Comparison of ENCODE assay signal across 23 cellular contexts in genomic region chr14:38201137-38201828, GRCh38. TPM values are rescaled to one million over a fixed set of nuclear protein-coding genes. Genes with fewer than 3 reads are reported as not detected.
"Had no signal": no experiment of that assay in that cellular context is flagged by ENCODE, and none has a peak within 500 bp of the region (broad histone marks: within the 10 kb centered on the region; RNA-seq: fewer than 3 reads in every experiment).

No MANE protein-coding gene starts in this region.

- H3K4me3 ChIP-seq: ascending aorta, hepatocyte, tibial artery had no signal

- FAIRE-seq: frontal cortex, TTC549 had no signal

- H3K9me3 Mint-ChIP-seq: activated naive CD4-positive, alpha-beta T cell treated with anti-CD3 and anti-CD28 coated beads, Interleukin-2, amount 50 U/mL, for 24 hours; natural killer cell treated with Interleukin-12 subunit alpha and Interleukin-12 subunit beta and Interleukin-15 and Interleukin-18, amount 100 ng/mL, for 72 hours; stimulated activated naive CD8-positive, alpha-beta T cell treated with anti-CD3 and anti-CD28 coated beads, Interleukin-15, Interleukin-2, amounts not matched to agents 100 ng/mL and 50 ng/mL, for 24 hours had no signal

- H3K27ac ChIP-seq: ascending aorta, brain microvascular endothelial cell, hepatocyte, neutrophil, parathyroid adenoma, tibial artery, WERI-Rb-1 had no signal

- H3K4me1 ChIP-seq: ascending aorta, parathyroid adenoma had no signal

- H3K4me2 ChIP-seq: hepatocyte had no signal

- ATAC-seq: activated CD8-positive, alpha-beta T cell treated with anti-CD3 and anti-CD28 coated beads, Interleukin-2, amount 10 ng/mL, durations not matched to agents 7 days and 5 days; natural killer cell treated with Interleukin-12 subunit alpha and Interleukin-12 subunit beta and Interleukin-15 and Interleukin-18, amount 100 ng/mL, for 72 hours; right cardiac atrium had no signal

- H3K9ac ChIP-seq: parathyroid adenoma had no signal

- H3K79me2 ChIP-seq: hepatocyte, parathyroid adenoma had no signal

- H3K4me3 Mint-ChIP-seq: activated CD8-positive, alpha-beta T cell treated with anti-CD3 and anti-CD28 coated beads, Interleukin-2, amount 10 ng/mL, durations not matched to agents 7 days and 5 days; activated naive CD4-positive, alpha-beta T cell treated with anti-CD3 and anti-CD28 coated beads, Interleukin-2, amount 50 U/mL, for 24 hours; memory B cell; natural killer cell treated with Interleukin-12 subunit alpha and Interleukin-12 subunit beta and Interleukin-15 and Interleukin-18, amount 100 ng/mL, for 72 hours; stimulated activated naive CD8-positive, alpha-beta T cell treated with anti-CD3 and anti-CD28 coated beads, Interleukin-15, Interleukin-2, amounts not matched to agents 100 ng/mL and 50 ng/mL, for 24 hours had no signal

- H3K27ac Mint-ChIP-seq: activated CD8-positive, alpha-beta T cell treated with anti-CD3 and anti-CD28 coated beads, Interleukin-2, amount 10 ng/mL, durations not matched to agents 7 days and 5 days; activated naive CD4-positive, alpha-beta T cell treated with anti-CD3 and anti-CD28 coated beads, Interleukin-2, amount 50 U/mL, for 24 hours; memory B cell; natural killer cell treated with Interleukin-12 subunit alpha and Interleukin-12 subunit beta and Interleukin-15 and Interleukin-18, amount 100 ng/mL, for 72 hours; stimulated activated naive CD8-positive, alpha-beta T cell treated with anti-CD3 and anti-CD28 coated beads, Interleukin-15, Interleukin-2, amounts not matched to agents 100 ng/mL and 50 ng/mL, for 24 hours had no signal

- H3K27me3 ChIP-seq: ascending aorta, brain microvascular endothelial cell, tibial artery had no signal

- H3K4me1 Mint-ChIP-seq: memory B cell had no signal

- H3K9me3 ChIP-seq: neutrophil, tibial artery had no signal

- H3K36me3 ChIP-seq: ascending aorta, brain microvascular endothelial cell, neutrophil, tibial artery, WERI-Rb-1 had no signal

- DNase-seq: activated CD4-positive, alpha-beta T cell treated with anti-CD3 and anti-CD28 coated beads for 1 hour; activated CD4-positive, alpha-beta T cell treated with anti-CD3 and anti-CD28 coated beads, Interleukin-2, amount 50 U/mL, for 1 hour; activated CD8-positive, alpha-beta T cell treated with anti-CD3 and anti-CD28 coated beads, Interleukin-2, amount 10 ng/mL, durations not matched to agents 7 days and 5 days; activated gamma-delta T cell treated with Interleukin-2 at 50 U/mL for 16 hours; brain microvascular endothelial cell; caudate nucleus; dermis blood vessel endothelial cell; effector CD8-positive, alpha-beta T cell; glutamatergic neuron; right cardiac atrium; stimulated activated CD4-positive, alpha-beta T cell treated with anti-CD3 and anti-CD28 coated beads, Interleukin-1b, Interleukin-23, amount 100 ng/mL, for 48 hours; tibial artery; WERI-Rb-1 had no signal

- H2AFZ ChIP-seq: hepatocyte, parathyroid adenoma had no signal

RNA-seq across cellular contexts. Expression of gene SSTR1, which starts 6.4 kb away (rescaled TPM):
- total RNA-seq: activated CD8-positive, alpha-beta T cell treated with anti-CD3 and anti-CD28 coated beads, Interleukin-2, amount 10 ng/mL, durations not matched to agents 7 days and 5 days; natural killer cell treated with Interleukin-12 subunit alpha and Interleukin-12 subunit beta and Interleukin-15 and Interleukin-18, amount 100 ng/mL, for 72 hours had no signal

RNA-seq across cellular contexts. Expression of gene CLEC14A, which starts 54.6 kb away (rescaled TPM):
- total RNA-seq: activated CD8-positive, alpha-beta T cell treated with anti-CD3 and anti-CD28 coated beads, Interleukin-2, amount 10 ng/mL, durations not matched to agents 7 days and 5 days; natural killer cell treated with Interleukin-12 subunit alpha and Interleukin-12 subunit beta and Interleukin-15 and Interleukin-18, amount 100 ng/mL, for 72 hours had no signal
